Comparison of ENCODE assay signal across 12 cellular contexts in genomic region chr6:63806573-63806913, GRCh38.
A peak's percentile ranks its signal among the peaks of the same experiment; 100 is the strongest.
DNase-seq lines count a peak whose midpoint lies in the region; ATAC-seq and TF ChIP-seq lines count a peak whose summit lies in the region.
"Had no signal": no experiment of that assay in that cellular context is flagged by ENCODE, and none has a peak within 500 bp of the region (broad histone marks: within the 10 kb centered on the region; RNA-seq: fewer than 3 reads in every experiment).

No MANE protein-coding gene starts in this region.

- no peak overlapping the region for H2BK120ac ChIP-seq in trophoblast cell (ENCODE audit: insufficient read depth, low read length, poor library complexity)

- CTCF ChIA-PET in PC-9 (lab: Charles Lee), result interaction anchor here (0.6 kb wide), 1 partner anchor 208 kb away, joined by 3 read pairs; no protein-coding TSS in a partner anchor

- H2BK5ac ChIP-seq in trophoblast cell (ENCODE audit: low read depth, low read length, poor library complexity), result peak overlapping the region; percentile 40

- peaks cover 6% of the 10 kb centered on the region for H3K79me1 ChIP-seq in trophoblast cell (ENCODE audit: low read length)

- BruUV-seq in PC-9 (replicated peaks; lab: Mats Ljungman, UMichigan), result no TSS peak

- no peak overlapping the region for H2AK5ac ChIP-seq in trophoblast cell (ENCODE audit: low read length)

- H3K27me3 ChIP-seq in BLaER1 (no peaks in the 10 kb centered on the region), PC-9 (ENCODE audit: insufficient read depth, low read depth) (no peaks in the 10 kb centered on the region), fibroblast of lung (ENCODE audit: control insufficient read depth, insufficient read depth, low read length) (no peaks in the 10 kb centered on the region), trophoblast cell (ENCODE audit: insufficient read depth, low read length) (no peaks in the 10 kb centered on the region)
- H3K27me3 ChIP-seq: sigmoid colon had no signal

- no peak overlapping the region for H2BK12ac ChIP-seq in trophoblast cell (ENCODE audit: low read length)

- H3K4me2 ChIP-seq in BLaER1 (peak overlapping the region; percentile 52), PC-9 (peak overlapping the region; percentile 57), fibroblast of lung (ENCODE audit: extremely low read depth, insufficient read depth, low read length) (peak overlapping the region; percentile 48), trophoblast cell (ENCODE audit: low read length) (no peak overlapping the region)

- TF ChIP-seq CTCF in PC-9 (conservative IDR thresholded peaks at IDR 0.05) (no peak), fibroblast of lung (conservative IDR thresholded peaks at IDR 0.05 in 1 of 2, IDR thresholded peaks at IDR 0.05 in 1 of 2; ENCODE audit: low read depth in 1 of 2, low read length in 2 of 2) (no peak)

- H2AFZ ChIP-seq in PC-9, result no peak overlapping the region
- H2AFZ ChIP-seq in fibroblast of lung (ENCODE audit: low read length), result no peak overlapping the region
- H2AFZ ChIP-seq in trophoblast cell (ENCODE audit: insufficient read depth, low read length, poor library complexity), result no peak overlapping the region

- DNase-seq in PC-9 (no peak), fibroblast of lung (ENCODE audit: low read depth in 2 of 2) (no peak), trophoblast cell (no peak), kidney glomerular epithelial cell (lab: John Stamatoyannopoulos, UW) (no peak), occipital lobe (lab: John Stamatoyannopoulos, UW) (no peak)
- DNase-seq: activated CD4-positive, alpha-beta memory T cell treated with anti-CD3 and anti-CD28 coated beads, Interleukin-2, amount 10 ng/mL, durations not matched to agents 7 days and 5 days; activated naive CD8-positive, alpha-beta T cell treated with anti-CD3 and anti-CD28 coated beads for 36 hours; NCI-H2029 treated with DMSO at 0.1 percent for 48 hours; sigmoid colon had no signal

- no peak overlapping the region for H3K4ac ChIP-seq in trophoblast cell (ENCODE audit: low read depth, low read length)

- H3K9ac ChIP-seq in BLaER1, result no peak overlapping the region
- no peak overlapping the region for H3K9ac ChIP-seq in fibroblast of lung (ENCODE audit: insufficient read depth, low read length)
- H3K9ac ChIP-seq in trophoblast cell (ENCODE audit: low read length), result no peak overlapping the region

- H3K9me2 ChIP-seq in PC-9 (ENCODE audit: insufficient read depth), result no peaks in the 10 kb centered on the region

- H3K4me1 ChIP-seq in BLaER1 (peaks cover 33% of the 10 kb centered on the region), PC-9 (replicated peaks; ENCODE audit: insufficient read depth) (peaks cover 43% of the 10 kb centered on the region), fibroblast of lung (ENCODE audit: control insufficient read depth, extremely low read depth, insufficient read depth, low read length) (peaks cover 18% of the 10 kb centered on the region), trophoblast cell (ENCODE audit: control insufficient read depth in 1 of 2, insufficient read depth in 2 of 2, low read length in 2 of 2) (peaks cover 0 to 5% of the 10 kb centered on the region in 2 experiments)

- H3K18ac ChIP-seq in trophoblast cell (ENCODE audit: low read length), result no peak overlapping the region

- no peak overlapping the region for H4K12ac ChIP-seq in trophoblast cell (ENCODE audit: low read depth, low read length)

- H3K36me3 ChIP-seq in BLaER1 (no peaks in the 10 kb centered on the region), PC-9 (ENCODE audit: low read depth) (no peaks in the 10 kb centered on the region), fibroblast of lung (ENCODE audit: control insufficient read depth, insufficient read depth, low read length) (no peaks in the 10 kb centered on the region), trophoblast cell (ENCODE audit: control insufficient read depth in 1 of 2, insufficient read depth in 2 of 2, low read length in 2 of 2) (no peaks in the 10 kb centered on the region)
- H3K36me3 ChIP-seq: sigmoid colon had no signal

- H4K20me1 ChIP-seq in BLaER1, result no peaks in the 10 kb centered on the region
- no peaks in the 10 kb centered on the region for H4K20me1 ChIP-seq in PC-9 (ENCODE audit: insufficient read depth)
- H4K20me1 ChIP-seq in fibroblast of lung (ENCODE audit: control insufficient read depth, extremely low read depth, insufficient read depth, low read length), result no peaks in the 10 kb centered on the region

- POLR2A ChIA-PET in PC-9 (lab: Charles Lee; ENCODE audit: unreplicated experiment), result no interaction called here

- H3K27ac ChIP-seq in BLaER1 (no peak overlapping the region), PC-9 (peak overlapping the region; percentile 87), fibroblast of lung (ENCODE audit: insufficient read depth, low read length) (peak overlapping the region; percentile 78), trophoblast cell (ENCODE audit: low read depth, low read length) (no peak overlapping the region)

- H3K23ac ChIP-seq in trophoblast cell (ENCODE audit: low read length), result no peak overlapping the region

- intact Hi-C loops in PC-9 (cut with micrococcal nuclease; ENCODE audit: unreplicated experiment), result no loop called here

- H3K9me3 ChIP-seq in BLaER1, result no peaks in the 10 kb centered on the region
- no peaks in the 10 kb centered on the region for H3K9me3 ChIP-seq in PC-9 (ENCODE audit: insufficient read depth, low read depth)
- no peaks in the 10 kb centered on the region for H3K9me3 ChIP-seq in fibroblast of lung (ENCODE audit: control insufficient read depth, insufficient read depth, low read depth, low read length)
- H3K9me3 ChIP-seq in trophoblast cell (ENCODE audit: insufficient read depth, low read depth, low read length), result no peaks in the 10 kb centered on the region
- H3K9me3 ChIP-seq: sigmoid colon had no signal

- H3K4me3 ChIP-seq in BLaER1 (no peak overlapping the region), PC-9 (no peak overlapping the region), fibroblast of lung (replicated peaks in 1 of 4; ENCODE audit: control extremely low read depth in 1 of 4, insufficient read depth in 1 of 4, low read depth in 3 of 4, low read length in 4 of 4) (no peak overlapping the region), trophoblast cell (ENCODE audit: low read depth, low read length) (no peak overlapping the region)
- H3K4me3 ChIP-seq: sigmoid colon had no signal

- no peak overlapping the region for H3K14ac ChIP-seq in trophoblast cell (ENCODE audit: low read length)

- ATAC-seq in HG03108 (IDR thresholded peaks at IDR 0.05; ENCODE audit: unreplicated experiment), result no peak
- no peak for ATAC-seq in GM19328 (IDR thresholded peaks at IDR 0.05; ENCODE audit: unreplicated experiment)

- no peaks in the 10 kb centered on the region for H3K79me2 ChIP-seq in PC-9 (ENCODE audit: low read depth)
- H3K79me2 ChIP-seq in fibroblast of lung (ENCODE audit: control insufficient read depth, insufficient read depth, low read length), result no peaks in the 10 kb centered on the region
- no peaks in the 10 kb centered on the region for H3K79me2 ChIP-seq in trophoblast cell (ENCODE audit: control insufficient read depth, insufficient read depth, low read length, poor library complexity)

- H3F3A ChIP-seq in PC-9 (ENCODE audit: insufficient read depth, low read depth), result peaks cover 25% of the 10 kb centered on the region

- WGBS in trophoblast cell (ENCODE audit: extremely low coverage, insufficient coverage, insufficient read length), result no CpG with 5 or more reads among the region's 2 CpGs

- H4K91ac ChIP-seq in trophoblast cell (ENCODE audit: low read depth, low read length), result no peak overlapping the region

- no peak overlapping the region for H4K8ac ChIP-seq in trophoblast cell (ENCODE audit: low read depth, low read length)

Comparison
In these comparisons a context has a peak if more than half of its experiments do, and no peak if none do; other contexts are left out.
1. H3K27ac ChIP-seq: peak in PC-9 (single experiment) and fibroblast of lung (single experiment); none in BLaER1 (single experiment) and trophoblast cell (single experiment).